ENCODE assay signal across 11 cellular contexts in genomic region chr1:100449477-100449876, GRCh38.
DNase-seq lines count a peak whose midpoint lies in the region; ATAC-seq and TF ChIP-seq lines count a peak whose summit lies in the region.
"Had no signal": no experiment of that assay in that cellular context is flagged by ENCODE, and none has a peak within 500 bp of the region (broad histone marks: within the 10 kb centered on the region; RNA-seq: fewer than 3 reads in every experiment).

No MANE protein-coding gene starts in this region.

- H3K4me2 ChIP-seq in GM23338 = no peak overlapping the region

- peak overlapping the region; percentile 51 for H3K4me3 Mint-ChIP-seq in activated T-helper 1 cell treated with anti-CD3 and anti-CD28 coated beads, Interleukin-12 subunit alpha, Interleukin-12 subunit beta, Interleukin-2, Interleukin-4 antibody, amounts not matched to agents 30 ng/mL and 10 ng/mL and 1 ng/mL, durations not matched to agents 14 hours and 24 hours and 36 hours
- H3K4me3 Mint-ChIP-seq in GM23338 = no peak overlapping the region

- H3K4me3 ChIP-seq in GM23338 (no peak overlapping the region), left ventricle myocardium inferior (no peak overlapping the region)

- peaks cover 15% of the 10 kb centered on the region for H3K9me3 Mint-ChIP-seq in activated T-helper 1 cell treated with anti-CD3 and anti-CD28 coated beads, Interleukin-12 subunit alpha, Interleukin-12 subunit beta, Interleukin-2, Interleukin-4 antibody, amounts not matched to agents 30 ng/mL and 10 ng/mL and 1 ng/mL, durations not matched to agents 14 hours and 24 hours and 36 hours
- no peaks in the 10 kb centered on the region for H3K9me3 Mint-ChIP-seq in GM23338

- peaks cover 46% of the 10 kb centered on the region for H3K36me3 Mint-ChIP-seq in activated T-helper 1 cell treated with anti-CD3 and anti-CD28 coated beads, Interleukin-12 subunit alpha, Interleukin-12 subunit beta, Interleukin-2, Interleukin-4 antibody, amounts not matched to agents 30 ng/mL and 10 ng/mL and 1 ng/mL, durations not matched to agents 14 hours and 24 hours and 36 hours (ENCODE audit: low read depth)
- H3K36me3 Mint-ChIP-seq in GM23338 (ENCODE audit: low read depth) = no peaks in the 10 kb centered on the region

- H3K79me2 ChIP-seq in GM23338 (replicated peaks; ENCODE audit: insufficient read depth) = no peaks in the 10 kb centered on the region

- no peaks in the 10 kb centered on the region for H3K27me3 ChIP-seq in GM23338 (ENCODE audit: insufficient read depth)
- H3K27me3 ChIP-seq in left ventricle myocardium inferior (ENCODE audit: low read depth) = no peaks in the 10 kb centered on the region
- H3K27me3 ChIP-seq: BE2C had no signal

- H2AFZ ChIP-seq in GM23338 = no peak overlapping the region

- ATAC-seq in GM18868 (IDR thresholded peaks at IDR 0.05; ENCODE audit: unreplicated experiment) (peak; percentile 84), HG02938 (IDR thresholded peaks at IDR 0.05; ENCODE audit: unreplicated experiment) (peak; percentile 63), GM23338 (no peak), GM18519 (IDR thresholded peaks at IDR 0.05; ENCODE audit: low FRiP score, unreplicated experiment) (no peak)

- H3K9me3 ChIP-seq in left ventricle myocardium inferior (replicated peaks) = no peaks in the 10 kb centered on the region
- H3K9me3 ChIP-seq: BE2C had no signal

- no peaks in the 10 kb centered on the region for H3K9me2 ChIP-seq in GM23338 (ENCODE audit: insufficient read depth)

- TF ChIP-seq CTCF in C4-2B (conservative IDR thresholded peaks at IDR 0.05) = no peak
- TF ChIP-seq CTCF in GM23338 (conservative IDR thresholded peaks at IDR 0.05; ENCODE audit: low read depth in 2 of 2) = no peak
- TF ChIP-seq CTCF in left ventricle myocardium inferior (IDR thresholded peaks at IDR 0.05; ENCODE audit: borderline replicate concordance) = no peak

- DNase-seq in activated T-helper 1 cell treated with anti-CD3 and anti-CD28 coated beads, Interleukin-12 subunit alpha, Interleukin-12 subunit beta, Interleukin-2, Interleukin-4 antibody, amounts not matched to agents 30 ng/mL and 10 ng/mL and 1 ng/mL, durations not matched to agents 14 hours and 24 hours and 36 hours (ENCODE audit: low spot score) = no peak
- no peak for DNase-seq in H4 (ENCODE audit: low spot score)
- DNase-seq in GM23338 (ENCODE audit: low spot score) = no peak
- DNase-seq in left ventricle myocardium inferior = no peak
- DNase-seq: BE2C; central memory CD4-positive, alpha-beta T cell; NCI-H1105 had no signal

- no peaks in the 10 kb centered on the region for H3F3A ChIP-seq in GM23338 (replicated peaks; ENCODE audit: low read depth)

- H3K27ac ChIP-seq in C4-2B (peak overlapping the region; percentile 38; the same call in 1 of the 2 replicates), GM23338 (ENCODE audit: low read depth) (no peak overlapping the region), left ventricle myocardium inferior (replicated peaks) (no peak overlapping the region)

- H4K20me1 ChIP-seq in GM23338 (replicated peaks; ENCODE audit: insufficient read depth) = no peaks in the 10 kb centered on the region

- H3K36me3 ChIP-seq in GM23338 (ENCODE audit: insufficient read depth) = no peaks in the 10 kb centered on the region
- no peaks in the 10 kb centered on the region for H3K36me3 ChIP-seq in left ventricle myocardium inferior

- H3K4me1 Mint-ChIP-seq in activated T-helper 1 cell treated with anti-CD3 and anti-CD28 coated beads, Interleukin-12 subunit alpha, Interleukin-12 subunit beta, Interleukin-2, Interleukin-4 antibody, amounts not matched to agents 30 ng/mL and 10 ng/mL and 1 ng/mL, durations not matched to agents 14 hours and 24 hours and 36 hours (ENCODE audit: low read depth) = peaks cover 86% of the 10 kb centered on the region
- no peaks in the 10 kb centered on the region for H3K4me1 Mint-ChIP-seq in GM23338

- peak overlapping the region; percentile 86 for H3K27ac Mint-ChIP-seq in activated T-helper 1 cell treated with anti-CD3 and anti-CD28 coated beads, Interleukin-12 subunit alpha, Interleukin-12 subunit beta, Interleukin-2, Interleukin-4 antibody, amounts not matched to agents 30 ng/mL and 10 ng/mL and 1 ng/mL, durations not matched to agents 14 hours and 24 hours and 36 hours
- H3K27ac Mint-ChIP-seq in GM23338 = no peak overlapping the region

- intact Hi-C loops in activated T-helper 1 cell treated with anti-CD3 and anti-CD28 coated beads, Interleukin-12 subunit alpha, Interleukin-12 subunit beta, Interleukin-2, Interleukin-4 antibody, amounts not matched to agents 30 ng/mL and 10 ng/mL and 1 ng/mL, durations not matched to agents 14 hours and 24 hours and 36 hours (cut with micrococcal nuclease) = loop anchor here (2.0 kb wide), 2 partner anchors 183 to 729 kb away; partner anchors contain the start of gene RTCA
- intact Hi-C loops in left ventricle myocardium inferior (cut with micrococcal nuclease) = loop anchor here (10.0 kb wide), 1 partner anchor 95 kb away; the partner anchor contains the start of gene CDC14A

- no peaks in the 10 kb centered on the region for H3K27me3 Mint-ChIP-seq in activated T-helper 1 cell treated with anti-CD3 and anti-CD28 coated beads, Interleukin-12 subunit alpha, Interleukin-12 subunit beta, Interleukin-2, Interleukin-4 antibody, amounts not matched to agents 30 ng/mL and 10 ng/mL and 1 ng/mL, durations not matched to agents 14 hours and 24 hours and 36 hours (ENCODE audit: insufficient read depth)
- no peaks in the 10 kb centered on the region for H3K27me3 Mint-ChIP-seq in GM23338 (ENCODE audit: insufficient read depth, low read depth, poor library complexity)

- H3K4me1 ChIP-seq in GM23338 (ENCODE audit: insufficient read depth) (no peaks in the 10 kb centered on the region), left ventricle myocardium inferior (peaks cover under 1% of the 10 kb centered on the region)
- H3K4me1 ChIP-seq: BE2C had no signal

TF ChIP-seq in GM23338, 12 proteins besides CTCF, POLR2A, EP300 and RAD21 (continues in another document):
- TF ChIP-seq STAT1 (IDR thresholded peaks at IDR 0.05; ENCODE audit: unreplicated experiment) (no peak), POLR2AphosphoS5 (IDR thresholded peaks at IDR 0.05; ENCODE audit: low read depth) (no peak), ZNF114 (CRISPR knock-in tag; IDR thresholded peaks at IDR 0.05) (no peak), REST (IDR thresholded peaks at IDR 0.05; ENCODE audit: unreplicated experiment) (no peak), ETS1 (IDR thresholded peaks at IDR 0.05) (no peak), ZNF331 (CRISPR knock-in tag; IDR thresholded peaks at IDR 0.05; ENCODE audit: low read depth) (no peak)

Comparison
In these comparisons a context has a peak if more than half of its experiments do, and no peak if none do; other contexts are left out.
1. ATAC-seq: peak in GM18868 (single experiment) and HG02938 (single experiment); none in GM23338 (single experiment) and GM18519 (single experiment).